14 cellular contexts compared by ENCODE assay signal in genomic region chr15:38189651-38190280, GRCh38.
DNase-seq lines count a peak whose midpoint lies in the region; ATAC-seq, FAIRE-seq and TF ChIP-seq lines count a peak whose summit lies in the region.
"Had no signal": no experiment of that assay in that cellular context is flagged by ENCODE, and none has a peak within 500 bp of the region (broad histone marks: within the 10 kb centered on the region; RNA-seq: fewer than 3 reads in every experiment).

No MANE protein-coding gene starts in this region.

- H4K20me1 ChIP-seq in SK-N-SH (ENCODE audit: insufficient read depth), result no peaks in the 10 kb centered on the region
- no peaks in the 10 kb centered on the region for H4K20me1 ChIP-seq in astrocyte (ENCODE audit: insufficient read depth, low read length)
- H4K20me1 ChIP-seq: BLaER1 treated with 17β-estradiol and CSF1 and Interleukin-3, amounts not matched to agents 10 nM and 100 nM had no signal

- H3K27me3 Mint-ChIP-seq in astrocyte (ENCODE audit: low read depth, unreplicated experiment), result no peaks in the 10 kb centered on the region

- H3F3A ChIP-seq in SK-N-SH (replicated peaks; ENCODE audit: insufficient read depth), result no peaks in the 10 kb centered on the region

- H3K9me3 ChIP-seq in SK-N-SH (no peaks in the 10 kb centered on the region), astrocyte (ENCODE audit: insufficient read depth, low read depth, low read length) (no peaks in the 10 kb centered on the region)
- H3K9me3 ChIP-seq: BLaER1 treated with 17β-estradiol and CSF1 and Interleukin-3, amounts not matched to agents 10 nM and 100 nM; HAP-1 had no signal

- H3K9ac ChIP-seq in SK-N-SH (no peak overlapping the region), astrocyte (ENCODE audit: low read length) (no peak overlapping the region)
- H3K9ac ChIP-seq: BLaER1 treated with 17β-estradiol and CSF1 and Interleukin-3, amounts not matched to agents 10 nM and 100 nM had no signal

- H3K36me3 ChIP-seq in SK-N-SH (replicated peaks in 1 of 2; ENCODE audit: control insufficient read depth in 1 of 2, insufficient read depth in 2 of 2, low read length in 1 of 2), result no peaks in the 10 kb centered on the region
- H3K36me3 ChIP-seq in astrocyte (ENCODE audit: insufficient read depth, low read length), result no peaks in the 10 kb centered on the region
- H3K36me3 ChIP-seq: BLaER1 treated with 17β-estradiol and CSF1 and Interleukin-3, amounts not matched to agents 10 nM and 100 nM; HAP-1 had no signal

- H3K4me3 Mint-ChIP-seq in astrocyte (ENCODE audit: unreplicated experiment), result no peak overlapping the region

- POLR2A ChIA-PET in SK-N-SH (lab: Yijun Ruan, JAX), result no interaction called here

- H3K4me3 ChIP-seq in SK-N-SH (ENCODE audit: low read depth in 2 of 2, low read length in 1 of 2), result no peak overlapping the region
- no peak overlapping the region for H3K4me3 ChIP-seq in astrocyte (ENCODE audit: insufficient read depth, low read depth, low read length)
- H3K4me3 ChIP-seq: BLaER1 treated with 17β-estradiol and CSF1 and Interleukin-3, amounts not matched to agents 10 nM and 100 nM; HAP-1 had no signal

- H3K4me1 Mint-ChIP-seq in astrocyte (ENCODE audit: low read depth, unreplicated experiment), result peaks cover 17% of the 10 kb centered on the region

- H3K36me3 Mint-ChIP-seq in astrocyte (ENCODE audit: low read depth, unreplicated experiment), result no peaks in the 10 kb centered on the region

- H3K9me3 Mint-ChIP-seq in astrocyte (ENCODE audit: unreplicated experiment), result no peaks in the 10 kb centered on the region

- no peak overlapping the region for H3K27ac ChIP-seq in SK-N-SH (ENCODE audit: low read depth in 2 of 2, low read length in 1 of 2)
- H3K27ac ChIP-seq in astrocyte (ENCODE audit: low read depth, low read length), result no peak overlapping the region
- H3K27ac ChIP-seq: 22Rv1; BLaER1 treated with 17β-estradiol and CSF1 and Interleukin-3, amounts not matched to agents 10 nM and 100 nM had no signal

- H3K27me3 ChIP-seq in SK-N-SH (ENCODE audit: insufficient read depth) (no peaks in the 10 kb centered on the region), astrocyte (ENCODE audit: insufficient read depth, low read length) (no peaks in the 10 kb centered on the region)
- H3K27me3 ChIP-seq: BLaER1 treated with 17β-estradiol and CSF1 and Interleukin-3, amounts not matched to agents 10 nM and 100 nM had no signal

- peak; percentile 45; the same call in 2 of the 3 replicates for ATAC-seq in SK-N-SH treated with all-trans-retinoic acid at 6 μM for 48 hours
- ATAC-seq: Panc1 had no signal

- CTCF ChIA-PET in SK-N-SH (lab: Yijun Ruan, JAX), result interaction anchor here (0.7 kb wide), 1 partner anchor 51 kb away, joined by 4 read pairs; no protein-coding TSS in a partner anchor

- TF ChIP-seq EP300 in SK-N-SH (IDR thresholded peaks at IDR 0.05; ENCODE audit: borderline replicate concordance in 1 of 2, low read depth in 1 of 2, low read length in 1 of 2), result no peak

- WGBS in SK-N-SH (ENCODE audit: low lambda C conversion rate), result 75% methylated on average over 5 of the region's 5 CpGs

- DNase-seq in SK-N-SH, result no peak
- DNase-seq in astrocyte (ENCODE audit: low read depth), result peak; percentile 6
- DNase-seq in kidney tubule cell (ENCODE audit: low spot score), result peak; percentile 62
- DNase-seq in superior temporal gyrus (ENCODE audit: extremely low spot score), result peak; percentile 50
- DNase-seq in cerebellar nuclear complex (lab: John Stamatoyannopoulos, UW), result no peak
- DNase-seq in COR-L47 (lab: John Stamatoyannopoulos, UW), result no peak
- DNase-seq in NCI-H2171 treated with DMSO at 0.1 percent for 48 hours (lab: John Stamatoyannopoulos, UW), result no peak
- DNase-seq: DMS 273 treated with DMSO at 0.1 percent for 48 hours, NCI-H1436 treated with DMSO at 0.1 percent for 48 hours had no signal

- H2AFZ ChIP-seq in SK-N-SH (ENCODE audit: low read depth), result no peak overlapping the region
- no peak overlapping the region for H2AFZ ChIP-seq in astrocyte (ENCODE audit: low read depth, low read length)

- no peaks in the 10 kb centered on the region for H3K9me2 ChIP-seq in SK-N-SH

- H3K79me2 ChIP-seq in SK-N-SH (ENCODE audit: insufficient read depth) (no peaks in the 10 kb centered on the region), astrocyte (ENCODE audit: insufficient read depth, low read length) (no peaks in the 10 kb centered on the region)

- FAIRE-seq in astrocyte (lab: Jason Lieb, UNC), result no peak

- H3K4me1 ChIP-seq in SK-N-SH (ENCODE audit: control insufficient read depth in 1 of 2, insufficient read depth in 2 of 2, low read depth in 1 of 2, low read length in 1 of 2) (no peaks in the 10 kb centered on the region), astrocyte (ENCODE audit: insufficient read depth, low read length) (peaks cover 6% of the 10 kb centered on the region)

- no peak overlapping the region for H3K27ac Mint-ChIP-seq in astrocyte (ENCODE audit: unreplicated experiment)

- TF ChIP-seq CTCF in SK-N-SH (IDR thresholded peaks at IDR 0.05) (no peak), astrocyte (IDR thresholded peaks at IDR 0.05; ENCODE audit: insufficient read depth, low read depth, low read length) (no peak)

- H3K4me2 ChIP-seq in SK-N-SH, result no peak overlapping the region
- H3K4me2 ChIP-seq in astrocyte (ENCODE audit: low read length), result no peak overlapping the region

- no peak for TF ChIP-seq RAD21 in SK-N-SH (IDR thresholded peaks at IDR 0.05; ENCODE audit: low read length)

TF ChIP-seq in SK-N-SH treated with all-trans-retinoic acid at 6 μM for 48 hours, 23 proteins besides CTCF, POLR2A, EP300 and RAD21 (continues in another document):
- TF ChIP-seq CSRNP3 (CRISPR knock-in tag; IDR thresholded peaks at IDR 0.05) (no peak), GLIS3 (CRISPR knock-in tag; IDR thresholded peaks at IDR 0.05) (no peak), ZFP30 (CRISPR knock-in tag; IDR thresholded peaks at IDR 0.05) (no peak), TOX (CRISPR knock-in tag; IDR thresholded peaks at IDR 0.05; ENCODE audit: borderline replicate concordance) (no peak), CREB5 (CRISPR knock-in tag; IDR thresholded peaks at IDR 0.05; ENCODE audit: low read depth) (no peak), SNAI2 (CRISPR knock-in tag; IDR thresholded peaks at IDR 0.05) (no peak), OSR1 (CRISPR knock-in tag; IDR thresholded peaks at IDR 0.05) (no peak), RARB (CRISPR knock-in tag; IDR thresholded peaks at IDR 0.05) (no peak), CSDC2 (CRISPR knock-in tag; IDR thresholded peaks at IDR 0.05) (no peak)

TF ChIP-seq in SK-N-SH, 30 proteins besides CTCF, POLR2A, EP300 and RAD21:
- TF ChIP-seq GATA2 (CRISPR knock-in tag; IDR thresholded peaks at IDR 0.05) (no peak), TEAD4 (IDR thresholded peaks at IDR 0.05; ENCODE audit: borderline replicate concordance, insufficient read depth) (no peak), FOSL2 (IDR thresholded peaks at IDR 0.05; ENCODE audit: borderline replicate concordance, low read depth) (no peak), TAF1 (IDR thresholded peaks at IDR 0.05; ENCODE audit: borderline replicate concordance, low read depth, low read length) (no peak), USF2 (IDR thresholded peaks at IDR 0.05; ENCODE audit: borderline replicate concordance, low read depth, low read length) (no peak), MXI1 (IDR thresholded peaks at IDR 0.05; ENCODE audit: low read depth, low read length) (no peak), PBX3 (IDR thresholded peaks at IDR 0.05) (no peak), USF1 (IDR thresholded peaks at IDR 0.05; ENCODE audit: borderline replicate concordance, low read depth) (no peak), MAX (IDR thresholded peaks at IDR 0.05; ENCODE audit: low read depth) (no peak), TCF12 (IDR thresholded peaks at IDR 0.05) (no peak)

Comparison
In these comparisons a context has a peak if more than half of its experiments do, and no peak if none do; other contexts are left out.
1. DNase-seq: peak in astrocyte (single experiment), kidney tubule cell (single experiment) and superior temporal gyrus (single experiment); none in SK-N-SH (single experiment), cerebellar nuclear complex (0 of 2), COR-L47 (single experiment) and NCI-H2171 treated with DMSO at 0.1 percent for 48 hours (single experiment).